ENCODE assay signal across 1 cellular context in genomic region chr20:38673731-38674177, GRCh38.
TF ChIP-seq lines count a peak whose summit lies in the region.

No MANE protein-coding gene starts in this region.

TF ChIP-seq in HEK293, 187 proteins besides CTCF, POLR2A, EP300 and RAD21 (continued from another document):
- TF ChIP-seq HIC1 (tag by site-specific recombination; IDR thresholded peaks at IDR 0.05) (peak; percentile 44; the same call in 1 of the 2 replicates), ZBTB11 (tag by site-specific recombination; conservative IDR thresholded peaks at IDR 0.05; ENCODE audit: low read depth) (peak; percentile 63), PRDM10 (tag by site-specific recombination; IDR thresholded peaks at IDR 0.05) (peak; percentile 84)
TF ChIP-seq in HEK293: peak in this region for 10.
